In genomic region chr17:80781851-80782277, GRCh38 we compare ENCODE assay signal across 14 cellular contexts.
DNase-seq lines count a peak whose midpoint lies in the region; ATAC-seq, FAIRE-seq and TF ChIP-seq lines count a peak whose summit lies in the region.
"Had no signal": no experiment of that assay in that cellular context is flagged by ENCODE, and none has a peak within 500 bp of the region (broad histone marks: within the 10 kb centered on the region; RNA-seq: fewer than 3 reads in every experiment).

No MANE protein-coding gene starts in this region.

- H3K27ac ChIP-seq in cardiac muscle cell = peak overlapping the region; percentile 63
- H3K27ac ChIP-seq in hepatocyte = peak overlapping the region; percentile 80
- no peak overlapping the region for H3K27ac ChIP-seq in HepG2 (ENCODE audit: extremely low read length, insufficient read depth, low read length)
- H3K27ac ChIP-seq in right lobe of liver = no peak overlapping the region

- H3K79me2 ChIP-seq in hepatocyte = no peaks in the 10 kb centered on the region
- no peaks in the 10 kb centered on the region for H3K79me2 ChIP-seq in HepG2 (ENCODE audit: insufficient read depth, low read length)

- POLR2A ChIA-PET in activated CD4-positive, alpha-beta memory T cell treated with anti-CD3 and anti-CD28 coated beads for 36 hours (lab: Charles Lee) = interaction anchor here (0.8 kb wide), 2 partner anchors 16 to 75 kb away, joined by 3 read pairs; no protein-coding TSS in a partner anchor
- POLR2A ChIA-PET in HepG2 (lab: Yijun Ruan, JAX) = no interaction called here

- no peak overlapping the region for H3K4me2 ChIP-seq in hepatocyte
- H3K4me2 ChIP-seq in HepG2 (ENCODE audit: low read depth, low read length) = no peak overlapping the region

- TF ChIP-seq CTCF in cardiac muscle cell (IDR thresholded peaks at IDR 0.05; ENCODE audit: low read depth, low read length) = no peak
- no peak for TF ChIP-seq CTCF in hepatocyte (IDR thresholded peaks at IDR 0.05; ENCODE audit: poor library complexity)
- TF ChIP-seq CTCF in HepG2 (CRISPR knock-in tag; IDR thresholded peaks at IDR 0.05) = no peak
- TF ChIP-seq CTCF in right lobe of liver (IDR thresholded peaks at IDR 0.05) = no peak

- no peaks in the 10 kb centered on the region for H3K9me2 ChIP-seq in hepatocyte (replicated peaks; ENCODE audit: insufficient read depth)

- H3K9me3 ChIP-seq in cardiac muscle cell (ENCODE audit: low read depth) = no peaks in the 10 kb centered on the region
- H3K9me3 ChIP-seq in hepatocyte (ENCODE audit: low read depth) = no peaks in the 10 kb centered on the region
- no peaks in the 10 kb centered on the region for H3K9me3 ChIP-seq in HepG2 (ENCODE audit: low read length)
- no peaks in the 10 kb centered on the region for H3K9me3 ChIP-seq in right lobe of liver

- peaks cover 15% of the 10 kb centered on the region for H3K36me3 Mint-ChIP-seq in activated CD4-positive, alpha-beta memory T cell treated with anti-CD3 and anti-CD28 coated beads for 36 hours
- peaks cover 17% of the 10 kb centered on the region for H3K36me3 Mint-ChIP-seq in stimulated activated effector memory CD8-positive, alpha-beta T cell treated with anti-CD3 and anti-CD28 coated beads, Interleukin-12 subunit alpha, Interleukin-12 subunit beta, amount 100 ng/mL, for 72 hours

- no peak for TF ChIP-seq RAD21 in HepG2 (CRISPR knock-in tag; IDR thresholded peaks at IDR 0.05)

- no peaks in the 10 kb centered on the region for H3K9me3 Mint-ChIP-seq in activated CD4-positive, alpha-beta memory T cell treated with anti-CD3 and anti-CD28 coated beads for 36 hours
- no peaks in the 10 kb centered on the region for H3K9me3 Mint-ChIP-seq in stimulated activated effector memory CD8-positive, alpha-beta T cell treated with anti-CD3 and anti-CD28 coated beads, Interleukin-12 subunit alpha, Interleukin-12 subunit beta, amount 100 ng/mL, for 72 hours
- H3K9me3 Mint-ChIP-seq: activated B cell treated with CpG ODN at 0.5 μM for 24 hours; memory B cell; stimulated activated naive B cell treated with anti-CD40 and anti-IgM and Interleukin-4, amounts not matched to agents 10 μg/mL and 1 μg/mL and 100 μg/mL, for 72 hours had no signal

- no peak overlapping the region for H3K9ac ChIP-seq in HepG2 (ENCODE audit: insufficient read depth, low read depth, low read length)

- H3K4me1 ChIP-seq in cardiac muscle cell (ENCODE audit: low read depth) (peaks cover 17% of the 10 kb centered on the region), hepatocyte (ENCODE audit: insufficient read depth) (peaks cover 19% of the 10 kb centered on the region), HepG2 (ENCODE audit: insufficient read depth, low read length) (no peaks in the 10 kb centered on the region), right lobe of liver (no peaks in the 10 kb centered on the region)

- no peak overlapping the region for H2AFZ ChIP-seq in hepatocyte
- H2AFZ ChIP-seq in HepG2 (ENCODE audit: low read length) = no peak overlapping the region

- H3K4me3 ChIP-seq in cardiac muscle cell = no peak overlapping the region
- no peak overlapping the region for H3K4me3 ChIP-seq in hepatocyte
- no peak overlapping the region for H3K4me3 ChIP-seq in HepG2 (replicated peaks in 1 of 3; ENCODE audit: insufficient read depth in 1 of 3, low read depth in 2 of 3, low read length in 3 of 3)
- no peak overlapping the region for H3K4me3 ChIP-seq in right lobe of liver

- intact Hi-C loops in Right ventricle myocardium inferior (cut with DNase I) = no loop called here
- intact Hi-C loops in activated CD4-positive, alpha-beta memory T cell treated with anti-CD3 and anti-CD28 coated beads for 36 hours (cut with micrococcal nuclease) = loop anchor here (2.0 kb wide), 1 partner anchor 15 kb away; no protein-coding TSS in a partner anchor
- intact Hi-C loops in HepG2 (cut with micrococcal nuclease; ENCODE audit: unreplicated experiment) = no loop called here
- intact Hi-C loops in right lobe of liver (cut with DNase I) = no loop called here

- H3K36me3 ChIP-seq in cardiac muscle cell = no peaks in the 10 kb centered on the region
- no peaks in the 10 kb centered on the region for H3K36me3 ChIP-seq in hepatocyte (replicated peaks; ENCODE audit: insufficient read depth, low read depth)
- peaks cover under 1 to 5% of the 10 kb centered on the region in 2 experiments; a peak in 4 of 5 replicates for H3K36me3 ChIP-seq in HepG2 (replicated peaks in 1 of 2; ENCODE audit: control insufficient read depth in 1 of 2, insufficient read depth in 2 of 2, low read length in 2 of 2)
- H3K36me3 ChIP-seq in right lobe of liver = no peaks in the 10 kb centered on the region

- H4K20me1 ChIP-seq in hepatocyte (ENCODE audit: insufficient read depth, poor library complexity, severe bottlenecking) (no peaks in the 10 kb centered on the region), HepG2 (ENCODE audit: insufficient read depth, low read length) (no peaks in the 10 kb centered on the region; the same call in 1 of the 2 replicates)

- H3K4me3 Mint-ChIP-seq in activated CD4-positive, alpha-beta memory T cell treated with anti-CD3 and anti-CD28 coated beads for 36 hours = peak overlapping the region; percentile 69
- peak overlapping the region; percentile 58 for H3K4me3 Mint-ChIP-seq in stimulated activated effector memory CD8-positive, alpha-beta T cell treated with anti-CD3 and anti-CD28 coated beads, Interleukin-12 subunit alpha, Interleukin-12 subunit beta, amount 100 ng/mL, for 72 hours
- H3K4me3 Mint-ChIP-seq: memory B cell; stimulated activated naive B cell treated with anti-CD40 and anti-IgM and Interleukin-4, amounts not matched to agents 10 μg/mL and 1 μg/mL and 100 μg/mL, for 72 hours had no signal

- TF ChIP-seq EP300 in HepG2 (IDR thresholded peaks at IDR 0.05; ENCODE audit: low read depth in 2 of 2, low read length in 2 of 2) (no peak), HepG2 (CRISPR knock-in tag; IDR thresholded peaks at IDR 0.05; ENCODE audit: borderline replicate concordance) (no peak)

- no peaks in the 10 kb centered on the region for H3K27me3 Mint-ChIP-seq in activated CD4-positive, alpha-beta memory T cell treated with anti-CD3 and anti-CD28 coated beads for 36 hours
- H3K27me3 Mint-ChIP-seq: activated B cell treated with CpG ODN at 0.5 μM for 24 hours; memory B cell; progenitor cell of endocrine pancreas; stimulated activated naive B cell treated with anti-CD40 and anti-IgM and Interleukin-4, amounts not matched to agents 10 μg/mL and 1 μg/mL and 100 μg/mL, for 72 hours had no signal

- H3K4me1 Mint-ChIP-seq in activated CD4-positive, alpha-beta memory T cell treated with anti-CD3 and anti-CD28 coated beads for 36 hours (ENCODE audit: low read depth) = peaks cover 77% of the 10 kb centered on the region
- H3K4me1 Mint-ChIP-seq in stimulated activated effector memory CD8-positive, alpha-beta T cell treated with anti-CD3 and anti-CD28 coated beads, Interleukin-12 subunit alpha, Interleukin-12 subunit beta, amount 100 ng/mL, for 72 hours = peaks cover 46% of the 10 kb centered on the region

- FAIRE-seq in HepG2 (lab: Jason Lieb, UNC) = no peak

- H3K27me3 ChIP-seq in cardiac muscle cell (no peaks in the 10 kb centered on the region), hepatocyte (no peaks in the 10 kb centered on the region), HepG2 (ENCODE audit: control insufficient read depth in 1 of 2, insufficient read depth in 2 of 2, low read length in 2 of 2) (no peaks in the 10 kb centered on the region), right lobe of liver (no peaks in the 10 kb centered on the region)

- ATAC-seq in Right ventricle myocardium inferior = no peak
- ATAC-seq in stimulated activated effector memory CD8-positive, alpha-beta T cell treated with anti-CD3 and anti-CD28 coated beads, Interleukin-12 subunit alpha, Interleukin-12 subunit beta, amount 100 ng/mL, for 72 hours = no peak
- ATAC-seq in HepG2 = no peak
- no peak for ATAC-seq in right lobe of liver
- ATAC-seq: stimulated activated naive B cell treated with anti-CD40 and anti-IgM and Interleukin-4, amounts not matched to agents 10 μg/mL and 1 μg/mL and 100 μg/mL, for 72 hours had no signal

- peak overlapping the region; percentile 87 for H3K27ac Mint-ChIP-seq in activated CD4-positive, alpha-beta memory T cell treated with anti-CD3 and anti-CD28 coated beads for 36 hours
- H3K27ac Mint-ChIP-seq in stimulated activated effector memory CD8-positive, alpha-beta T cell treated with anti-CD3 and anti-CD28 coated beads, Interleukin-12 subunit alpha, Interleukin-12 subunit beta, amount 100 ng/mL, for 72 hours = peak overlapping the region; percentile 74
- H3K27ac Mint-ChIP-seq: activated B cell treated with CpG ODN at 0.5 μM for 24 hours; progenitor cell of endocrine pancreas; stimulated activated naive B cell treated with anti-CD40 and anti-IgM and Interleukin-4, amounts not matched to agents 10 μg/mL and 1 μg/mL and 100 μg/mL, for 72 hours had no signal

- TF ChIP-seq POLR2A in HepG2 (IDR thresholded peaks at IDR 0.05; ENCODE audit: insufficient read depth in 1 of 2, low read depth in 2 of 2, low read length in 2 of 2) = no peak
- no peak for TF ChIP-seq POLR2A in right lobe of liver (IDR thresholded peaks at IDR 0.05)

- no TSS peak for BruUV-seq in HepG2 (replicated peaks; lab: Mats Ljungman, UMichigan)

- DNase-seq in cardiac muscle cell (ENCODE audit: low read depth in 1 of 2, low spot score in 1 of 2) (no peak), Right ventricle myocardium inferior (ENCODE audit: missing footprints) (no peak), hepatocyte (ENCODE audit: low spot score) (no peak), HepG2 (ENCODE audit: low spot score) (no peak), GDM1 (lab: John Stamatoyannopoulos, UW) (no peak), right lobe of liver (no peak)
- no peak for DNase-seq in activated CD4-positive, alpha-beta memory T cell treated with anti-CD3 and anti-CD28 coated beads for 36 hours
- no peak for DNase-seq in stimulated activated effector memory CD8-positive, alpha-beta T cell treated with anti-CD3 and anti-CD28 coated beads, Interleukin-12 subunit alpha, Interleukin-12 subunit beta, amount 100 ng/mL, for 72 hours (ENCODE audit: low spot score in 2 of 2)
- DNase-seq: activated B cell treated with CpG ODN at 0.5 μM for 24 hours; activated gamma-delta T cell; DMS53; stimulated activated naive B cell treated with anti-CD40 and anti-IgM and Interleukin-4, amounts not matched to agents 10 μg/mL and 1 μg/mL and 100 μg/mL, for 72 hours had no signal

- WGBS in hepatocyte (ENCODE audit: low lambda C conversion rate, missing lambda C conversion rate) = 80% methylated on average over 13 of the region's 13 CpGs
- WGBS in HepG2 (ENCODE audit: low lambda C conversion rate) = 95% methylated on average over 13 of the region's 13 CpGs
- WGBS in right lobe of liver (ENCODE audit: insufficient coverage, low coverage, low lambda C conversion rate, missing lambda C conversion rate) = 81% methylated on average over 8 of the region's 13 CpGs

- in situ Hi-C loops in HepG2 (cut with HindIII; ENCODE audit: extremely low pct_ligation_motif_present, low pct_unique_long_range_greater_than_20kb) = no loop called here

- CTCF ChIA-PET in activated CD4-positive, alpha-beta memory T cell treated with anti-CD3 and anti-CD28 coated beads for 36 hours (lab: Charles Lee) = interaction anchor here (1.0 to 1.6 kb wide), 4 partner anchors 33 to 118 kb away, joined by 3 read pairs; no protein-coding TSS in a partner anchor
- CTCF ChIA-PET in HepG2 (lab: Yijun Ruan, JAX; ENCODE audit: low intra/inter-chr PET ratio, low total read pairs) = no interaction called here

Comparison
In these comparisons a context has a peak if more than half of its experiments do, and no peak if none do; other contexts are left out.
1. H3K27ac ChIP-seq: peak in cardiac muscle cell (single experiment) and hepatocyte (single experiment); none in HepG2 (single experiment) and right lobe of liver (0 of 3).